19 cellular contexts compared by ENCODE assay signal in genomic region chr7:139753693-139754111, GRCh38. TPM values are rescaled to one million over a fixed set of nuclear protein-coding genes. Genes with fewer than 3 reads are reported as not detected.
A peak's percentile ranks its signal among the peaks of the same experiment; 100 is the strongest.
DNase-seq lines count a peak whose midpoint lies in the region; ATAC-seq, FAIRE-seq and TF ChIP-seq lines count a peak whose summit lies in the region.
"Had no signal": no experiment of that assay in that cellular context is flagged by ENCODE, and none has a peak within 500 bp of the region (broad histone marks: within the 10 kb centered on the region; RNA-seq: fewer than 3 reads in every experiment).

No MANE protein-coding gene starts in this region.

- H3K27me3 ChIP-seq in astrocyte (ENCODE audit: insufficient read depth, low read length): no peaks in the 10 kb centered on the region
- H3K27me3 ChIP-seq: left lung had no signal

- peaks cover 6% of the 10 kb centered on the region for H3K36me3 Mint-ChIP-seq in astrocyte (ENCODE audit: low read depth, unreplicated experiment)
- H3K36me3 Mint-ChIP-seq in stimulated activated effector memory CD8-positive, alpha-beta T cell treated with anti-CD3 and anti-CD28 coated beads, Interleukin-12 subunit alpha, Interleukin-12 subunit beta, amount 100 ng/mL, for 72 hours: peaks cover 5% of the 10 kb centered on the region
- H3K36me3 Mint-ChIP-seq: WTC11 had no signal

- H3K9me3 ChIP-seq in astrocyte (ENCODE audit: insufficient read depth, low read depth, low read length): no peaks in the 10 kb centered on the region
- H3K9me3 ChIP-seq: left lung had no signal

- no peak for FAIRE-seq in astrocyte (lab: Jason Lieb, UNC)
- FAIRE-seq: endometrium, K562, urothelium cell line had no signal

- H4K20me1 ChIP-seq in astrocyte (ENCODE audit: insufficient read depth, low read length): peaks cover 88% of the 10 kb centered on the region

- peak overlapping the region; percentile 15 for H3K4me2 ChIP-seq in astrocyte (ENCODE audit: low read length)

- H3K9me3 Mint-ChIP-seq in astrocyte (ENCODE audit: unreplicated experiment): no peaks in the 10 kb centered on the region
- no peaks in the 10 kb centered on the region for H3K9me3 Mint-ChIP-seq in stimulated activated effector memory CD8-positive, alpha-beta T cell treated with anti-CD3 and anti-CD28 coated beads, Interleukin-12 subunit alpha, Interleukin-12 subunit beta, amount 100 ng/mL, for 72 hours
- H3K9me3 Mint-ChIP-seq: central memory CD8-positive, alpha-beta T cell; stimulated activated naive CD8-positive, alpha-beta T cell treated with anti-CD3 and anti-CD28 coated beads, Interleukin-15, amount 100 ng/mL, for 72 hours; WTC11 had no signal

- H3K27ac Mint-ChIP-seq in astrocyte (ENCODE audit: unreplicated experiment): no peak overlapping the region
- peak overlapping the region; percentile 75 for H3K27ac Mint-ChIP-seq in stimulated activated effector memory CD8-positive, alpha-beta T cell treated with anti-CD3 and anti-CD28 coated beads, Interleukin-12 subunit alpha, Interleukin-12 subunit beta, amount 100 ng/mL, for 72 hours
- H3K27ac Mint-ChIP-seq: WTC11 had no signal

- H3K4me3 Mint-ChIP-seq in astrocyte (ENCODE audit: unreplicated experiment): no peak overlapping the region
- no peak overlapping the region for H3K4me3 Mint-ChIP-seq in stimulated activated effector memory CD8-positive, alpha-beta T cell treated with anti-CD3 and anti-CD28 coated beads, Interleukin-12 subunit alpha, Interleukin-12 subunit beta, amount 100 ng/mL, for 72 hours
- H3K4me3 Mint-ChIP-seq: central memory CD8-positive, alpha-beta T cell; stimulated activated naive CD8-positive, alpha-beta T cell treated with anti-CD3 and anti-CD28 coated beads, Interleukin-15, amount 100 ng/mL, for 72 hours; WTC11 had no signal

- H2AFZ ChIP-seq in astrocyte (ENCODE audit: low read depth, low read length): no peak overlapping the region
- H2AFZ ChIP-seq: parathyroid adenoma had no signal

- TF ChIP-seq CTCF in astrocyte (IDR thresholded peaks at IDR 0.05; ENCODE audit: insufficient read depth, low read depth, low read length): no peak

- no peaks in the 10 kb centered on the region for H3K27me3 Mint-ChIP-seq in astrocyte (ENCODE audit: low read depth, unreplicated experiment)
- H3K27me3 Mint-ChIP-seq: central memory CD8-positive, alpha-beta T cell; stimulated activated naive CD8-positive, alpha-beta T cell treated with anti-CD3 and anti-CD28 coated beads, Interleukin-15, amount 100 ng/mL, for 72 hours had no signal

- H3K4me3 ChIP-seq in astrocyte (ENCODE audit: insufficient read depth, low read depth, low read length): no peak overlapping the region
- H3K4me3 ChIP-seq: K562, left lung had no signal

- peak; percentile 81 for ATAC-seq in left lobe of liver
- ATAC-seq in stimulated activated effector memory CD8-positive, alpha-beta T cell treated with anti-CD3 and anti-CD28 coated beads, Interleukin-12 subunit alpha, Interleukin-12 subunit beta, amount 100 ng/mL, for 72 hours: no peak
- ATAC-seq: left lung had no signal

- no peaks in the 10 kb centered on the region for H3K36me3 ChIP-seq in astrocyte (ENCODE audit: insufficient read depth, low read length)

- no peak overlapping the region for H3K27ac ChIP-seq in astrocyte (ENCODE audit: low read depth, low read length)
- H3K27ac ChIP-seq: C4-2B, left lung, parathyroid adenoma had no signal

- no peak overlapping the region for H3K9ac ChIP-seq in astrocyte (ENCODE audit: low read length)
- H3K9ac ChIP-seq: parathyroid adenoma had no signal

- peak; percentile 40 for DNase-seq in activated CD8-positive, alpha-beta memory T cell treated with anti-CD3 and anti-CD28 coated beads for 24 hours
- DNase-seq in activated CD8-positive, alpha-beta memory T cell treated with anti-CD3 and anti-CD28 coated beads, Interleukin-2, amount 50 U/mL, for 4 hours: no peak
- no peak for DNase-seq in astrocyte (ENCODE audit: low read depth)
- DNase-seq in left lobe of liver (ENCODE audit: low spot score): peak; percentile 82
- DNase-seq in stimulated activated effector memory CD8-positive, alpha-beta T cell treated with anti-CD3 and anti-CD28 coated beads, Interleukin-12 subunit alpha, Interleukin-12 subunit beta, amount 100 ng/mL, for 72 hours (ENCODE audit: low spot score in 2 of 2): no peak
- no peak for DNase-seq in KG1 (lab: John Stamatoyannopoulos, UW)
- DNase-seq in NCI-H82 (lab: John Stamatoyannopoulos, UW): no peak
- DNase-seq in activated CD4-positive, CD25-positive, alpha-beta regulatory T cell treated with anti-CD3 and anti-CD28 coated beads, Interleukin-2, amount 50 U/mL, for 72 hours: no peak
- DNase-seq: activated effector memory CD4-positive, alpha-beta T cell treated with Interleukin-2 at 50 U/mL for 16 hours; amniotic stem cell; left lung; stimulated activated naive CD8-positive, alpha-beta T cell treated with anti-CD3 and anti-CD28 coated beads, Interleukin-15, amount 100 ng/mL, for 72 hours had no signal

- H3K4me1 Mint-ChIP-seq in astrocyte (ENCODE audit: low read depth, unreplicated experiment): peaks cover 29% of the 10 kb centered on the region
- H3K4me1 Mint-ChIP-seq in stimulated activated effector memory CD8-positive, alpha-beta T cell treated with anti-CD3 and anti-CD28 coated beads, Interleukin-12 subunit alpha, Interleukin-12 subunit beta, amount 100 ng/mL, for 72 hours: peaks cover 59% of the 10 kb centered on the region

- H3K4me1 ChIP-seq in astrocyte (ENCODE audit: insufficient read depth, low read length): peaks cover 9% of the 10 kb centered on the region

- H3K79me2 ChIP-seq in astrocyte (ENCODE audit: insufficient read depth, low read length): peaks cover 99% of the 10 kb centered on the region

RNA-seq across cellular contexts. Expression of gene HIPK2, which starts 24.1 kb away (rescaled TPM):
- 34.3 and 35.8 TPM in 2 replicates for total RNA-seq in astrocyte
- total RNA-seq in left lobe of liver: 63.7 TPM

Comparison
In these comparisons a context has a peak if more than half of its experiments do, and no peak if none do; other contexts are left out.
1. DNase-seq: peak in activated CD8-positive, alpha-beta memory T cell treated with anti-CD3 and anti-CD28 coated beads for 24 hours (single experiment) and left lobe of liver (single experiment); none in activated CD8-positive, alpha-beta memory T cell treated with anti-CD3 and anti-CD28 coated beads, Interleukin-2, amount 50 U/mL, for 4 hours (single experiment), astrocyte (single experiment), stimulated activated effector memory CD8-positive, alpha-beta T cell treated with anti-CD3 and anti-CD28 coated beads, Interleukin-12 subunit alpha, Interleukin-12 subunit beta, amount 100 ng/mL, for 72 hours (0 of 2), KG1 (single experiment), NCI-H82 (single experiment) and activated CD4-positive, CD25-positive, alpha-beta regulatory T cell treated with anti-CD3 and anti-CD28 coated beads, Interleukin-2, amount 50 U/mL, for 72 hours (single experiment).